Comparison of ENCODE assay signal across 8 cellular contexts in genomic region chr5:106163233-106163632, GRCh38.
"Had no signal": no experiment of that assay in that cellular context is flagged by ENCODE, and none has a peak within 500 bp of the region (broad histone marks: within the 10 kb centered on the region; RNA-seq: fewer than 3 reads in every experiment).

No MANE protein-coding gene starts in this region.

- H3K9ac ChIP-seq: KMS-11 had no signal

- FAIRE-seq: HepG2, HTR-8/SVneo, K562 had no signal

- DNase-seq: IMR-90, KBM-7, KG1 had no signal

- H3K27ac ChIP-seq: HL-60, KMS-11 had no signal

- H3K4me3 ChIP-seq: K562 had no signal
